1 cellular context compared by ENCODE assay signal in the genomic region with DNA sequence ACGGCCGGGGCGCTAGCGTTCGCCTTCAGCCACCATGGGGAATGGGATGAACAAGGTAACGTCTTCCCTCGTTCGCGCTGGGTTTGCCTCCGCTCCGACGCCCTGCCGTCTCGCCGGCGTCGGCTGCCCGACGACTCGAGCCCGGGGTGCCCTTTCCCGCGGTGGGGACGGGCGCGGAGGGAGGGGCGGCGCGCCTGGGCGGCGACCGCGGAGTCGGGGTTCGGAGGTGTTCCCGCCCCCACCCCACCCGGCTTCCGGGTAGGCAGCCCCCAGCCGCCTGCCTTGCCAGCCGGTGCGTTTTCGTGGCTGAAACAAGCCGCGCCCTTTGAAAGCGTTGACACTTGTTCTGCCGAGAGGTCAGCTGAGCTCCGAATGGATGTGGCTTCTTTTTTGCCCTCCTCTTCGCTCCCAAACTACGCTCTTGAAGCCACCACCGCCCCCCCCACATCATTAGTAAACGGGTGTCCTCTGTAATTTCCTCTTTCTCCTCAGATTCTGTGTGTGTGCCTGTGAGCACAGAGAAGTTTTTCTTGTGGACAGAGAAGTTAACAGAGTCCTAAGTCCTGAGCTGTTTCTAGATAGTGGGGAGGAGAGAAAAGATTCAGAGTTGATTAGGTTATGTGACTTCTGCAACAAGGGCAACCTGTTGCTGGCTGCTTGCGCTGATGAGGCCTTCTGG.
A peak's percentile ranks its signal among the peaks of the same experiment; 100 is the strongest.
TF ChIP-seq lines count a peak whose summit lies in the region.

No MANE protein-coding gene starts in this region.

TF ChIP-seq in HepG2, 621 proteins besides CTCF, POLR2A, EP300 and RAD21 (continued from another document):
- TF ChIP-seq, protein P1, sequence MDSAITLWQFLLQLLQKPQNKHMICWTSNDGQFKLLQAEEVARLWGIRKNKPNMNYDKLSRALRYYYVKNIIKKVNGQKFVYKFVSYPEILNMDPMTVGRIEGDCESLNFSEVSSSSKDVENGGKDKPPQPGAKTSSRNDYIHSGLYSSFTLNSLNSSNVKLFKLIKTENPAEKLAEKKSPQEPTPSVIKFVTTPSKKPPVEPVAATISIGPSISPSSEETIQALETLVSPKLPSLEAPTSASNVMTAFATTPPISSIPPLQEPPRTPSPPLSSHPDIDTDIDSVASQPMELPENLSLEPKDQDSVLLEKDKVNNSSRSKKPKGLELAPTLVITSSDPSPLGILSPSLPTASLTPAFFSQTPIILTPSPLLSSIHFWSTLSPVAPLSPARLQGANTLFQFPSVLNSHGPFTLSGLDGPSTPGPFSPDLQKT (CRISPR knock-in tag; IDR thresholded peaks at IDR 0.05; ENCODE audit: borderline replicate concordance) = peak; percentile 32; the same call in 1 of the 2 replicates
- TF ChIP-seq ZNF121 (CRISPR knock-in tag; IDR thresholded peaks at IDR 0.05) (0 out of 2 replicates have a peak, but pooled peaks have one; percentile 38), RXRA (CRISPR knock-in tag; IDR thresholded peaks at IDR 0.05) (no peak), ZNF550 (CRISPR knock-in tag; IDR thresholded peaks at IDR 0.05; ENCODE audit: borderline replicate concordance) (no peak), SOX13 (IDR thresholded peaks at IDR 0.05) (no peak), SOX13 (CRISPR knock-in tag; conservative IDR thresholded peaks at IDR 0.05 in 1 of 2, IDR thresholded peaks at IDR 0.05 in 1 of 2) (no peak), SP4 (CRISPR knock-in tag; IDR thresholded peaks at IDR 0.05) (no peak; the same call in 1 of the 2 replicates), ZNF501 (CRISPR knock-in tag; IDR thresholded peaks at IDR 0.05) (no peak; the same call in 1 of the 2 replicates), RFX1 (IDR thresholded peaks at IDR 0.05) (no peak), LCORL (IDR thresholded peaks at IDR 0.05) (no peak), LCORL (CRISPR knock-in tag; IDR thresholded peaks at IDR 0.05) (peak; percentile 49; the same call in 1 of the 2 replicates), SIN3B (IDR thresholded peaks at IDR 0.05; ENCODE audit: low read length) (0 out of 2 replicates have a peak, but pooled peaks have one; percentile 22), KDM6A (CRISPR knock-in tag; IDR thresholded peaks at IDR 0.05; ENCODE audit: low read depth) (no peak), MAF1 (CRISPR knock-in tag; IDR thresholded peaks at IDR 0.05; ENCODE audit: borderline replicate concordance) (no peak; the same call in 1 of the 2 replicates), GTF2F1 (IDR thresholded peaks at IDR 0.05; ENCODE audit: low read length) (no peak), MED1 (CRISPR knock-in tag; IDR thresholded peaks at IDR 0.05) (no peak), ZNF878 (CRISPR knock-in tag; IDR thresholded peaks at IDR 0.05) (no peak; the same call in 1 of the 2 replicates), SMC3 (IDR thresholded peaks at IDR 0.05; ENCODE audit: low read length) (no peak), ZBTB8A (CRISPR knock-in tag; IDR thresholded peaks at IDR 0.05; ENCODE audit: borderline replicate concordance, low read depth) (no peak), NKX3-1 (CRISPR knock-in tag; IDR thresholded peaks at IDR 0.05) (peak; percentile 49; the same call in 1 of the 2 replicates), MLLT10 (CRISPR knock-in tag; IDR thresholded peaks at IDR 0.05) (no peak), CAMTA2 (CRISPR knock-in tag; IDR thresholded peaks at IDR 0.05; ENCODE audit: borderline replicate concordance) (no peak; the same call in 1 of the 2 replicates), ZNF790 (CRISPR knock-in tag; IDR thresholded peaks at IDR 0.05; ENCODE audit: borderline replicate concordance) (no peak), HNRNPL (IDR thresholded peaks at IDR 0.05; ENCODE audit: low read depth, low read length) (no peak; the same call in 1 of the 2 replicates), KMT2A (CRISPR knock-in tag; IDR thresholded peaks at IDR 0.05) (0 out of 2 replicates have a peak, but pooled peaks have one; percentile 77), PLRG1 (conservative IDR thresholded peaks at IDR 0.05) (no peak), ZNF792 (CRISPR knock-in tag; IDR thresholded peaks at IDR 0.05) (no peak), ZNF20 (CRISPR knock-in tag; IDR thresholded peaks at IDR 0.05) (no peak), ZNF660 (CRISPR knock-in tag; IDR thresholded peaks at IDR 0.05; ENCODE audit: borderline replicate concordance, low read depth) (no peak), EEA1 (CRISPR knock-in tag; IDR thresholded peaks at IDR 0.05; ENCODE audit: borderline replicate concordance) (peak; percentile 91), PRPF4 (IDR thresholded peaks at IDR 0.05; ENCODE audit: low read depth, low read length, poor library complexity, severe bottlenecking) (no peak)
- TF ChIP-seq, protein P2, sequence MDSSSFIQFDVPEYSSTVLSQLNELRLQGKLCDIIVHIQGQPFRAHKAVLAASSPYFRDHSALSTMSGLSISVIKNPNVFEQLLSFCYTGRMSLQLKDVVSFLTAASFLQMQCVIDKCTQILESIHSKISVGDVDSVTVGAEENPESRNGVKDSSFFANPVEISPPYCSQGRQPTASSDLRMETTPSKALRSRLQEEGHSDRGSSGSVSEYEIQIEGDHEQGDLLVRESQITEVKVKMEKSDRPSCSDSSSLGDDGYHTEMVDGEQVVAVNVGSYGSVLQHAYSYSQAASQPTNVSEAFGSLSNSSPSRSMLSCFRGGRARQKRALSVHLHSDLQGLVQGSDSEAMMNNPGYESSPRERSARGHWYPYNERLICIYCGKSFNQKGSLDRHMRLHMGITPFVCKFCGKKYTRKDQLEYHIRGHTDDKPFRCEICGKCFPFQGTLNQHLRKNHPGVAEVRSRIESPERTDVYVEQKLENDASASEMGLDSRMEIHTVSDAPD (CRISPR knock-in tag; IDR thresholded peaks at IDR 0.05) = no peak; the same call in none of the 2 replicates
- TF ChIP-seq, protein P3, sequence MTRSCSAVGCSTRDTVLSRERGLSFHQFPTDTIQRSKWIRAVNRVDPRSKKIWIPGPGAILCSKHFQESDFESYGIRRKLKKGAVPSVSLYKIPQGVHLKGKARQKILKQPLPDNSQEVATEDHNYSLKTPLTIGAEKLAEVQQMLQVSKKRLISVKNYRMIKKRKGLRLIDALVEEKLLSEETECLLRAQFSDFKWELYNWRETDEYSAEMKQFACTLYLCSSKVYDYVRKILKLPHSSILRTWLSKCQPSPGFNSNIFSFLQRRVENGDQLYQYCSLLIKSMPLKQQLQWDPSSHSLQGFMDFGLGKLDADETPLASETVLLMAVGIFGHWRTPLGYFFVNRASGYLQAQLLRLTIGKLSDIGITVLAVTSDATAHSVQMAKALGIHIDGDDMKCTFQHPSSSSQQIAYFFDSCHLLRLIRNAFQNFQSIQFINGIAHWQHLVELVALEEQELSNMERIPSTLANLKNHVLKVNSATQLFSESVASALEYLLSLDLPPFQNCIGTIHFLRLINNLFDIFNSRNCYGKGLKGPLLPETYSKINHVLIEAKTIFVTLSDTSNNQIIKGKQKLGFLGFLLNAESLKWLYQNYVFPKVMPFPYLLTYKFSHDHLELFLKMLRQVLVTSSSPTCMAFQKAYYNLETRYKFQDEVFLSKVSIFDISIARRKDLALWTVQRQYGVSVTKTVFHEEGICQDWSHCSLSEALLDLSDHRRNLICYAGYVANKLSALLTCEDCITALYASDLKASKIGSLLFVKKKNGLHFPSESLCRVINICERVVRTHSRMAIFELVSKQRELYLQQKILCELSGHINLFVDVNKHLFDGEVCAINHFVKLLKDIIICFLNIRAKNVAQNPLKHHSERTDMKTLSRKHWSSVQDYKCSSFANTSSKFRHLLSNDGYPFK (CRISPR knock-in tag; IDR thresholded peaks at IDR 0.05; ENCODE audit: borderline replicate concordance) = no peak; the same call in 1 of the 2 replicates
- TF ChIP-seq, protein P4, sequence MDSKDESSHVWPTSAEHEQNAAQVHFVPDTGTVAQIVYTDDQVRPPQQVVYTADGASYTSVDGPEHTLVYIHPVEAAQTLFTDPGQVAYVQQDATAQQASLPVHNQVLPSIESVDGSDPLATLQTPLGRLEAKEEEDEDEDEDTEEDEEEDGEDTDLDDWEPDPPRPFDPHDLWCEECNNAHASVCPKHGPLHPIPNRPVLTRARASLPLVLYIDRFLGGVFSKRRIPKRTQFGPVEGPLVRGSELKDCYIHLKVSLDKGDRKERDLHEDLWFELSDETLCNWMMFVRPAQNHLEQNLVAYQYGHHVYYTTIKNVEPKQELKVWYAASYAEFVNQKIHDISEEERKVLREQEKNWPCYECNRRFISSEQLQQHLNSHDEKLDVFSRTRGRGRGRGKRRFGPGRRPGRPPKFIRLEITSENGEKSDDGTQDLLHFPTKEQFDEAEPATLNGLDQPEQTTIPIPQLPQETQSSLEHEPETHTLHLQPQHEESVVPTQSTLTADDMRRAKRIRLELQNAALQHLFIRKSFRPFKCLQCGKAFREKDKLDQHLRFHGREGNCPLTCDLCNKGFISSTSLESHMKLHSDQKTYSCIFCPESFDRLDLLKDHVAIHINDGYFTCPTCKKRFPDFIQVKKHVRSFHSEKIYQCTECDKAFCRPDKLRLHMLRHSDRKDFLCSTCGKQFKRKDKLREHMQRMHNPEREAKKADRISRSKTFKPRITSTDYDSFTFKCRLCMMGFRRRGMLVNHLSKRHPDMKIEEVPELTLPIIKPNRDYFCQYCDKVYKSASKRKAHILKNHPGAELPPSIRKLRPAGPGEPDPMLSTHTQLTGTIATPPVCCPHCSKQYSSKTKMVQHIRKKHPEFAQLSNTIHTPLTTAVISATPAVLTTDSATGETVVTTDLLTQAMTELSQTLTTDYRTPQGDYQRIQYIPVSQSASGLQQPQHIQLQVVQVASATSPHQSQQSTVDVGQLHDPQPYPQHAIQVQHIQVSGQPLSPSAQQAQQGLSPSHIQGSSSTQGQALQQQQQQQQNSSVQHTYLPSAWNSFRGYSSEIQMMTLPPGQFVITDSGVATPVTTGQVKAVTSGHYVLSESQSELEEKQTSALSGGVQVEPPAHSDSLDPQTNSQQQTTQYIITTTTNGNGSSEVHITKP (CRISPR knock-in tag; IDR thresholded peaks at IDR 0.05; ENCODE audit: low read depth) = no peak
- TF ChIP-seq, protein P5, sequence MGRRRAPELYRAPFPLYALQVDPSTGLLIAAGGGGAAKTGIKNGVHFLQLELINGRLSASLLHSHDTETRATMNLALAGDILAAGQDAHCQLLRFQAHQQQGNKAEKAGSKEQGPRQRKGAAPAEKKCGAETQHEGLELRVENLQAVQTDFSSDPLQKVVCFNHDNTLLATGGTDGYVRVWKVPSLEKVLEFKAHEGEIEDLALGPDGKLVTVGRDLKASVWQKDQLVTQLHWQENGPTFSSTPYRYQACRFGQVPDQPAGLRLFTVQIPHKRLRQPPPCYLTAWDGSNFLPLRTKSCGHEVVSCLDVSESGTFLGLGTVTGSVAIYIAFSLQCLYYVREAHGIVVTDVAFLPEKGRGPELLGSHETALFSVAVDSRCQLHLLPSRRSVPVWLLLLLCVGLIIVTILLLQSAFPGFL (CRISPR knock-in tag; IDR thresholded peaks at IDR 0.05) = no peak
- TF ChIP-seq, protein P6, sequence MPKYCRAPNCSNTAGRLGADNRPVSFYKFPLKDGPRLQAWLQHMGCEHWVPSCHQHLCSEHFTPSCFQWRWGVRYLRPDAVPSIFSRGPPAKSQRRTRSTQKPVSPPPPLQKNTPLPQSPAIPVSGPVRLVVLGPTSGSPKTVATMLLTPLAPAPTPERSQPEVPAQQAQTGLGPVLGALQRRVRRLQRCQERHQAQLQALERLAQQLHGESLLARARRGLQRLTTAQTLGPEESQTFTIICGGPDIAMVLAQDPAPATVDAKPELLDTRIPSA (CRISPR knock-in tag; IDR thresholded peaks at IDR 0.05; ENCODE audit: borderline replicate concordance) = no peak
- TF ChIP-seq, protein P7, sequence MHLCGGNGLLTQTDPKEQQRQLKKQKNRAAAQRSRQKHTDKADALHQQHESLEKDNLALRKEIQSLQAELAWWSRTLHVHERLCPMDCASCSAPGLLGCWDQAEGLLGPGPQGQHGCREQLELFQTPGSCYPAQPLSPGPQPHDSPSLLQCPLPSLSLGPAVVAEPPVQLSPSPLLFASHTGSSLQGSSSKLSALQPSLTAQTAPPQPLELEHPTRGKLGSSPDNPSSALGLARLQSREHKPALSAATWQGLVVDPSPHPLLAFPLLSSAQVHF (CRISPR knock-in tag; IDR thresholded peaks at IDR 0.05) = peak; percentile 90
